ENCODE assay signal across 8 cellular contexts in genomic region chr4:173167793-173168395, GRCh38. TPM values are rescaled to one million over a fixed set of nuclear protein-coding genes. Genes with fewer than 3 reads are reported as not detected.
DNase-seq lines count a peak whose midpoint lies in the region; ATAC-seq, FAIRE-seq and TF ChIP-seq lines count a peak whose summit lies in the region.

No MANE protein-coding gene starts in this region.

- TF ChIP-seq POLR2A in GM12892 (IDR thresholded peaks at IDR 0.05; ENCODE audit: low read depth, low read length): no peak

- POLR2A ChIA-PET in AG04449 (lab: Yijun Ruan, JAX): interaction anchor here (1.0 to 1.4 kb wide), 2 partner anchors 46 to 84 kb away, joined by 3 to 4 read pairs; no protein-coding TSS in a partner anchor

- H3K4me3 ChIP-seq in AG04449 (ENCODE audit: low read depth, low read length): peak overlapping the region; percentile 79
- peak overlapping the region; percentile 85 to 87 for H3K4me3 ChIP-seq in neutrophil (ENCODE audit: low read depth in 1 of 2, low read length in 1 of 2)

- no peaks in the 10 kb centered on the region for H3K27me3 ChIP-seq in neutrophil

- FAIRE-seq in GM12892 (lab: Jason Lieb, UNC): peak; percentile 85

- DNase-seq in AG04449 (ENCODE audit: low read depth, low spot score) (no peak), GM12892 (ENCODE audit: insufficient read length) (peak; percentile 25), NCI-H69 (lab: John Stamatoyannopoulos, UW) (peak; percentile 85), foreskin melanocyte (peak; percentile 33), retina (no peak)
- DNase-seq in activated effector memory CD4-positive, alpha-beta T cell treated with anti-CD3 and anti-CD28 coated beads, Interleukin-2, amount 50 U/mL, for 16 hours: peak; percentile 72

- H3K9me3 ChIP-seq in neutrophil: no peaks in the 10 kb centered on the region

- CTCF ChIA-PET in AG04449 (lab: Yijun Ruan, JAX): interaction anchor here (1.0 to 1.3 kb wide), 3 partner anchors 9 to 154 kb away, joined by 3 to 5 read pairs (median 5); no protein-coding TSS in a partner anchor

- H3K27ac ChIP-seq in neutrophil: peak overlapping the region; percentile 96

- peaks cover 9% of the 10 kb centered on the region for H3K36me3 ChIP-seq in neutrophil

- peaks cover 39 to 41% of the 10 kb centered on the region in 2 experiments for H3K4me1 ChIP-seq in neutrophil (ENCODE audit: control insufficient read depth in 1 of 2, insufficient read depth in 1 of 2, low read depth in 1 of 2, low read length in 1 of 2)

- peak; percentile 13 for ATAC-seq in HG03039 (IDR thresholded peaks at IDR 0.05; ENCODE audit: unreplicated experiment)

- no peak for TF ChIP-seq CTCF in AG04449 (IDR thresholded peaks at IDR 0.05; ENCODE audit: insufficient read depth, low read length, missing control alignments)
- TF ChIP-seq CTCF in neutrophil (IDR thresholded peaks at IDR 0.05): no peak

RNA-seq across cellular contexts. Expression of gene GALNT7, which starts 0.7 kb away (rescaled TPM):
- 15.1 TPM for polyA plus RNA-seq in GM12892 (2012; ENCODE audit: missing spikeins)

Comparison
In these comparisons a context has a peak if more than half of its experiments do, and no peak if none do; other contexts are left out.
1. DNase-seq: peak in GM12892 (single experiment), NCI-H69 (single experiment), activated effector memory CD4-positive, alpha-beta T cell treated with anti-CD3 and anti-CD28 coated beads, Interleukin-2, amount 50 U/mL, for 16 hours (single experiment) and foreskin melanocyte (single experiment); none in AG04449 (single experiment) and retina (single experiment).